1 cellular context compared by ENCODE assay signal in genomic region chr9:86639899-86640379, GRCh38.
TF ChIP-seq lines count a peak whose summit lies in the region.

No MANE protein-coding gene starts in this region.

TF ChIP-seq in HEK293, 187 proteins besides CTCF, POLR2A, EP300 and RAD21 (continued from another document and continues in another):
- TF ChIP-seq ZBTB10 (tag by site-specific recombination; IDR thresholded peaks at IDR 0.05) = no peak
- TF ChIP-seq WT1 (tag by site-specific recombination; IDR thresholded peaks at IDR 0.05) = peak; percentile 99
- TF ChIP-seq ZNF501 (tag by site-specific recombination; IDR thresholded peaks at IDR 0.05) = no peak
- TF ChIP-seq ZNF837 (tag by site-specific recombination; IDR thresholded peaks at IDR 0.05) = no peak
- TF ChIP-seq INSM2 (tag by site-specific recombination; IDR thresholded peaks at IDR 0.05) = no peak
- TF ChIP-seq ZSCAN30 (tag by site-specific recombination; IDR thresholded peaks at IDR 0.05) = peak; percentile 11; the same call in 1 of the 2 replicates
- 0 out of 2 replicates have a peak, but pooled peaks have one; percentile 40 for TF ChIP-seq ZXDB (tag by site-specific recombination; IDR thresholded peaks at IDR 0.05)
- TF ChIP-seq OSR2 (tag by site-specific recombination; IDR thresholded peaks at IDR 0.05) = peak; percentile 83
- TF ChIP-seq KLF17 (tag by site-specific recombination; IDR thresholded peaks at IDR 0.05) = peak; percentile 89
- TF ChIP-seq ZNF341 (tag by site-specific recombination; IDR thresholded peaks at IDR 0.05; ENCODE audit: low read depth) = peak; percentile 75
- TF ChIP-seq ZNF843 (tag by site-specific recombination; IDR thresholded peaks at IDR 0.05) = peak; percentile 86
- TF ChIP-seq ZFHX2 (tag by site-specific recombination; conservative IDR thresholded peaks at IDR 0.05) = peak; percentile 54
- no peak for TF ChIP-seq TSHZ1 (tag by site-specific recombination; IDR thresholded peaks at IDR 0.05; ENCODE audit: borderline replicate concordance)
- no peak for TF ChIP-seq ZNF558 (tag by site-specific recombination; IDR thresholded peaks at IDR 0.05)
- no peak for TF ChIP-seq ZBTB7A (tag by site-specific recombination; IDR thresholded peaks at IDR 0.05; ENCODE audit: low read depth)
- no peak for TF ChIP-seq ZNF639 (tag by site-specific recombination; IDR thresholded peaks at IDR 0.05)
- no peak for TF ChIP-seq ZNF792 (tag by site-specific recombination; IDR thresholded peaks at IDR 0.05)
- peak; percentile 86; the same call in 1 of the 2 replicates for TF ChIP-seq ZNF561 (tag by site-specific recombination; IDR thresholded peaks at IDR 0.05; ENCODE audit: borderline replicate concordance)
- no peak for TF ChIP-seq HOXC10 (CRISPR knock-in tag; IDR thresholded peaks at IDR 0.05)
- no peak for TF ChIP-seq BCL11B (tag by site-specific recombination; IDR thresholded peaks at IDR 0.05; ENCODE audit: low read depth)
- no peak for TF ChIP-seq ZNF76 (tag by site-specific recombination; IDR thresholded peaks at IDR 0.05; ENCODE audit: borderline replicate concordance, low read depth)
- peak; percentile 85 for TF ChIP-seq PRDM6 (tag by site-specific recombination; IDR thresholded peaks at IDR 0.05)
- TF ChIP-seq GLI2 (tag by site-specific recombination; IDR thresholded peaks at IDR 0.05; ENCODE audit: borderline replicate concordance, low read depth) = peak; percentile 61; the same call in 1 of the 2 replicates
- no peak for TF ChIP-seq SP2 (tag by site-specific recombination; IDR thresholded peaks at IDR 0.05)
- no peak for TF ChIP-seq ZNF146 (tag by site-specific recombination; IDR thresholded peaks at IDR 0.05)
- no peak; the same call in 1 of the 2 replicates for TF ChIP-seq ZBTB44 (tag by site-specific recombination; IDR thresholded peaks at IDR 0.05)
- no peak for TF ChIP-seq ZNF518A (tag by site-specific recombination; conservative IDR thresholded peaks at IDR 0.05; ENCODE audit: low read depth)
- no peak for TF ChIP-seq ZNF174 (tag by site-specific recombination; IDR thresholded peaks at IDR 0.05)
- TF ChIP-seq ZNF350 (tag by site-specific recombination; IDR thresholded peaks at IDR 0.05) = no peak
- TF ChIP-seq PRDM10 (tag by site-specific recombination; IDR thresholded peaks at IDR 0.05) = peak; percentile 64
